Comparison of ENCODE assay signal across 8 cellular contexts in genomic region chrX:121579016-121579760, GRCh38.
DNase-seq lines count a peak whose midpoint lies in the region; ATAC-seq lines count a peak whose summit lies in the region.

No MANE protein-coding gene starts in this region.

- no peaks in the 10 kb centered on the region for H3K36me3 Mint-ChIP-seq in activated naive CD8-positive, alpha-beta T cell
- H3K36me3 Mint-ChIP-seq in activated naive CD8-positive, alpha-beta T cell treated with anti-CD3 and anti-CD28 coated beads for 36 hours: no peaks in the 10 kb centered on the region

- DNase-seq in activated naive CD8-positive, alpha-beta T cell treated with anti-CD3 and anti-CD28 coated beads for 36 hours: no peak
- DNase-seq in RPMI8226 (peak; percentile 62), AG08395 (ENCODE audit: low spot score) (no peak), NK-92 (lab: John Stamatoyannopoulos, UW; ENCODE audit: unreplicated experiment) (no peak), aorta (no peak)

- peaks cover 4% of the 10 kb centered on the region for H3K27me3 ChIP-seq in iPS-18a (ENCODE audit: control insufficient read depth, insufficient read depth, low read length)
- H3K27me3 ChIP-seq in aorta (ENCODE audit: control insufficient read depth in 1 of 2, insufficient read depth in 2 of 2, low read length in 1 of 2): no peaks in the 10 kb centered on the region

- no peak overlapping the region for H3K9ac ChIP-seq in iPS-18a (ENCODE audit: low read length)

- H3K27ac ChIP-seq in iPS-18a (ENCODE audit: low read length): no peak overlapping the region
- no peak overlapping the region for H3K27ac ChIP-seq in aorta (ENCODE audit: low read depth in 1 of 2, low read length in 2 of 2)

- no peaks in the 10 kb centered on the region for H3K36me3 ChIP-seq in iPS-18a (ENCODE audit: control insufficient read depth, low read depth, low read length)
- no peaks in the 10 kb centered on the region for H3K36me3 ChIP-seq in aorta (ENCODE audit: control insufficient read depth in 1 of 2, insufficient read depth in 2 of 2, low read length in 1 of 2)

- intact Hi-C loops in aorta (cut with DNase I): no loop called here

- no peaks in the 10 kb centered on the region for H3K27me3 Mint-ChIP-seq in activated naive CD8-positive, alpha-beta T cell
- no peaks in the 10 kb centered on the region for H3K27me3 Mint-ChIP-seq in activated naive CD8-positive, alpha-beta T cell treated with anti-CD3 and anti-CD28 coated beads for 36 hours

- H3K4me1 Mint-ChIP-seq in activated naive CD8-positive, alpha-beta T cell (ENCODE audit: low read depth): no peaks in the 10 kb centered on the region
- H3K4me1 Mint-ChIP-seq in activated naive CD8-positive, alpha-beta T cell treated with anti-CD3 and anti-CD28 coated beads for 36 hours: peaks cover 2% of the 10 kb centered on the region

- H3K4me3 ChIP-seq in iPS-18a (ENCODE audit: low read length) (peak overlapping the region; percentile 20), aorta (ENCODE audit: low read length in 2 of 2) (no peak overlapping the region)

- H3K4me1 ChIP-seq in iPS-18a (ENCODE audit: control insufficient read depth, low read depth, low read length) (peaks cover 20% of the 10 kb centered on the region), aorta (ENCODE audit: control insufficient read depth in 1 of 2, insufficient read depth in 2 of 2, low read length in 2 of 2) (no peaks in the 10 kb centered on the region)

- ATAC-seq in HG02763 (IDR thresholded peaks at IDR 0.05; ENCODE audit: unreplicated experiment): peak; percentile 64
- ATAC-seq in aorta (ENCODE audit: low FRiP score): no peak

- H3K9me3 Mint-ChIP-seq in activated naive CD8-positive, alpha-beta T cell (ENCODE audit: low read depth): no peaks in the 10 kb centered on the region
- no peaks in the 10 kb centered on the region for H3K9me3 Mint-ChIP-seq in activated naive CD8-positive, alpha-beta T cell treated with anti-CD3 and anti-CD28 coated beads for 36 hours

- peaks cover 14% of the 10 kb centered on the region for H3K9me3 ChIP-seq in iPS-18a (ENCODE audit: control insufficient read depth, low read depth, low read length)
- H3K9me3 ChIP-seq in aorta (ENCODE audit: control insufficient read depth, low read length): no peaks in the 10 kb centered on the region

- no peak overlapping the region for H3K4me3 Mint-ChIP-seq in activated naive CD8-positive, alpha-beta T cell
- H3K4me3 Mint-ChIP-seq in activated naive CD8-positive, alpha-beta T cell treated with anti-CD3 and anti-CD28 coated beads for 36 hours: no peak overlapping the region

- 22 to 27% methylated on average over 3 of the region's 3 CpGs for WGBS in aorta, 2 donors

- peak overlapping the region; percentile 61 for H3K27ac Mint-ChIP-seq in activated naive CD8-positive, alpha-beta T cell
- H3K27ac Mint-ChIP-seq in activated naive CD8-positive, alpha-beta T cell treated with anti-CD3 and anti-CD28 coated beads for 36 hours: no peak overlapping the region
